Comparison of ENCODE assay signal across 9 cellular contexts in genomic region chr19:22545751-22546150, GRCh38.
DNase-seq lines count a peak whose midpoint lies in the region; ATAC-seq and TF ChIP-seq lines count a peak whose summit lies in the region.
"Had no signal": no experiment of that assay in that cellular context is flagged by ENCODE, and none has a peak within 500 bp of the region (broad histone marks: within the 10 kb centered on the region; RNA-seq: fewer than 3 reads in every experiment).

No MANE protein-coding gene starts in this region.

- H3K4me3 ChIP-seq in gastroesophageal sphincter = no peak overlapping the region
- H3K4me3 ChIP-seq: skin epidermis had no signal

- DNase-seq in AML-193 (lab: John Stamatoyannopoulos, UW) (peak; percentile 28 to 42), GM13977 (ENCODE audit: low spot score) (peak; percentile 17), RWPE1 (ENCODE audit: low spot score) (no peak)
- peak; percentile 27 to 49 for DNase-seq in stimulated activated CD4-positive, alpha-beta T cell treated with anti-CD3 and anti-CD28 coated beads, Interleukin-2, amount 100 ng/mL, for 24 hours

- no peak overlapping the region for H3K27ac ChIP-seq in RWPE1
- no peak overlapping the region for H3K27ac ChIP-seq in gastroesophageal sphincter
- H3K27ac ChIP-seq: skin epidermis had no signal

- 6 to 33% methylated on average over 2 to 5 of the region's 5 CpGs for WGBS in gastroesophageal sphincter (ENCODE audit: low coverage in 1 of 2), 2 donors

- POLR2A ChIA-PET in RWPE1 (lab: Yijun Ruan, JAX; ENCODE audit: low non-redundant PET) = no interaction called here

- in situ Hi-C loops in GM13977 (cut with MboI; ENCODE audit: low pct_unique_long_range_greater_than_20kb, low sequenced_read_pairs, unreplicated experiment) = no loop called here

- TF ChIP-seq POLR2A in gastroesophageal sphincter (IDR thresholded peaks at IDR 0.05) = no peak

- peaks cover 0 to 35% (median 0%) of the 10 kb centered on the region in 3 donors for H3K9me3 ChIP-seq in gastroesophageal sphincter

- CTCF ChIA-PET in RWPE1 (lab: Yijun Ruan, JAX) = no interaction called here

- no peaks in the 10 kb centered on the region for H3K27me3 ChIP-seq in gastroesophageal sphincter

- no peak for TF ChIP-seq EP300 in gastroesophageal sphincter (IDR thresholded peaks at IDR 0.05)

- no peak for ATAC-seq in gastroesophageal sphincter
- ATAC-seq in GM19467 (IDR thresholded peaks at IDR 0.05; ENCODE audit: unreplicated experiment) = no peak
- no peak for ATAC-seq in HG03442 (IDR thresholded peaks at IDR 0.05; ENCODE audit: unreplicated experiment)
- ATAC-seq in HG03457 (IDR thresholded peaks at IDR 0.05; ENCODE audit: unreplicated experiment) = no peak

- no peaks in the 10 kb centered on the region for H3K36me3 ChIP-seq in gastroesophageal sphincter

- peak; percentile 48 for TF ChIP-seq CTCF in GM13977 (IDR thresholded peaks at IDR 0.05; ENCODE audit: extremely low read depth, insufficient read depth, missing control alignments)
- 0 out of 2 replicates have a peak, but pooled peaks have one; percentile 7 for TF ChIP-seq CTCF in RWPE1 (conservative IDR thresholded peaks at IDR 0.05; ENCODE audit: low read depth)
- TF ChIP-seq CTCF in gastroesophageal sphincter (IDR thresholded peaks at IDR 0.05) = peak in 3 of 4 experiments; percentile 47 to 86 (median 62)

- no peaks in the 10 kb centered on the region for H3K4me1 ChIP-seq in gastroesophageal sphincter

Comparison
In these comparisons a context has a peak if more than half of its experiments do, and no peak if none do; other contexts are left out.
1. CTCF ChIP-seq: peak in every context shown above with its lines; median percentile 62 in gastroesophageal sphincter; 48 in GM13977; 7 in RWPE1.